Comparison of ENCODE assay signal across 14 cellular contexts in genomic region chr21:27631471-27631870, GRCh38.
"Had no signal": no experiment of that assay in that cellular context is flagged by ENCODE, and none has a peak within 500 bp of the region (broad histone marks: within the 10 kb centered on the region; RNA-seq: fewer than 3 reads in every experiment).

No MANE protein-coding gene starts in this region.

- H3K4me1 Mint-ChIP-seq: activated naive CD4-positive, alpha-beta T cell treated with anti-CD3 and anti-CD28 coated beads, Interleukin-2, amount 50 U/mL, for 24 hours; naive B cell; stimulated activated memory B cell treated with anti-CD40 and anti-IgM and Interleukin-4, amounts not matched to agents 10 μg/mL and 1 μg/mL and 100 μg/mL, for 72 hours had no signal

- H3K27ac ChIP-seq: SK-N-MC, tibial artery had no signal

- H3K4me3 ChIP-seq: lung, SK-N-MC, tibial artery had no signal

- H3K36me3 ChIP-seq: tibial artery had no signal

- H3K36me3 Mint-ChIP-seq: activated naive CD4-positive, alpha-beta T cell treated with anti-CD3 and anti-CD28 coated beads, Interleukin-2, amount 50 U/mL, for 24 hours; naive B cell; stimulated activated memory B cell treated with anti-CD40 and anti-IgM and Interleukin-4, amounts not matched to agents 10 μg/mL and 1 μg/mL and 100 μg/mL, for 72 hours had no signal

- DNase-seq: activated effector memory CD4-positive, alpha-beta T cell treated with Interleukin-2 at 50 U/mL for 16 hours; activated T-cell treated with anti-CD3 and anti-CD28 coated beads, Interleukin-2, amount 50 U/mL, for 24 hours; anterior cingulate cortex; effector CD4-positive, alpha-beta T cell; hippocampal formation; left cardiac atrium; naive B cell; posterior cingulate gyrus; tibial artery had no signal

- H3K27me3 Mint-ChIP-seq: activated naive CD4-positive, alpha-beta T cell treated with anti-CD3 and anti-CD28 coated beads, Interleukin-2, amount 50 U/mL, for 24 hours; activated T-cell treated with anti-CD3 and anti-CD28 coated beads, Interleukin-2, amount 50 U/mL, for 24 hours; naive B cell; stimulated activated memory B cell treated with anti-CD40 and anti-IgM and Interleukin-4, amounts not matched to agents 10 μg/mL and 1 μg/mL and 100 μg/mL, for 72 hours had no signal

- H3K4me3 Mint-ChIP-seq: activated naive CD4-positive, alpha-beta T cell treated with anti-CD3 and anti-CD28 coated beads, Interleukin-2, amount 50 U/mL, for 24 hours; activated T-cell treated with anti-CD3 and anti-CD28 coated beads, Interleukin-2, amount 50 U/mL, for 24 hours; naive B cell; stimulated activated memory B cell treated with anti-CD40 and anti-IgM and Interleukin-4, amounts not matched to agents 10 μg/mL and 1 μg/mL and 100 μg/mL, for 72 hours; T-helper 1 cell treated with Interleukin-12 subunit alpha and Interleukin-12 subunit beta and Interleukin-4 antibody, amounts not matched to agents 30 μg/mL and 1 μg/mL, for 36 hours had no signal

- H3K27ac Mint-ChIP-seq: activated naive CD4-positive, alpha-beta T cell treated with anti-CD3 and anti-CD28 coated beads, Interleukin-2, amount 50 U/mL, for 24 hours; activated T-cell treated with anti-CD3 and anti-CD28 coated beads, Interleukin-2, amount 50 U/mL, for 24 hours; naive B cell; stimulated activated memory B cell treated with anti-CD40 and anti-IgM and Interleukin-4, amounts not matched to agents 10 μg/mL and 1 μg/mL and 100 μg/mL, for 72 hours; T-helper 1 cell treated with Interleukin-12 subunit alpha and Interleukin-12 subunit beta and Interleukin-4 antibody, amounts not matched to agents 30 μg/mL and 1 μg/mL, for 36 hours had no signal

- H3K27me3 ChIP-seq: tibial artery had no signal

- H3K9me3 ChIP-seq: tibial artery had no signal
